Comparison of ENCODE assay signal across 11 cellular contexts in genomic region chr18:76953186-76953982, GRCh38.
DNase-seq lines count a peak whose midpoint lies in the region; ATAC-seq and TF ChIP-seq lines count a peak whose summit lies in the region.
"Had no signal": no experiment of that assay in that cellular context is flagged by ENCODE, and none has a peak within 500 bp of the region (broad histone marks: within the 10 kb centered on the region; RNA-seq: fewer than 3 reads in every experiment).

No MANE protein-coding gene starts in this region.

- H3K4me3 ChIP-seq in dorsolateral prefrontal cortex (peak overlapping the region in 4 of 59 donors; percentile 3 to 27 (median 10)), muscle layer of duodenum (ENCODE audit: low read depth in 1 of 2, low read length in 2 of 2) (peak overlapping the region; percentile 6 to 26), suprapubic skin (no peak overlapping the region)

- H3K27ac ChIP-seq in dorsolateral prefrontal cortex, result peak overlapping the region in 39 of 59 donors; percentile 3 to 67 (median 40)
- no peak overlapping the region for H3K27ac ChIP-seq in muscle layer of duodenum (ENCODE audit: low read length)
- no peak overlapping the region for H3K27ac ChIP-seq in suprapubic skin

- H3K36me3 ChIP-seq in muscle layer of duodenum (ENCODE audit: control insufficient read depth in 1 of 2, insufficient read depth in 2 of 2, low read length in 2 of 2) (peaks cover 31 to 40% of the 10 kb centered on the region in 2 donors), suprapubic skin (peaks cover 46% of the 10 kb centered on the region)

- TF ChIP-seq CTCF in dorsolateral prefrontal cortex (IDR thresholded peaks at IDR 0.05 in 54 of 56, conservative IDR thresholded peaks at IDR 0.05 in 2 of 56; ENCODE audit: low read depth in 1 of 56, partially characterized antibody in 56 of 56), result no peak
- no peak for TF ChIP-seq CTCF in suprapubic skin (IDR thresholded peaks at IDR 0.05)

- no peak for ATAC-seq in stimulated activated naive CD8-positive, alpha-beta T cell treated with anti-CD3 and anti-CD28 coated beads, Interleukin-15, Interleukin-2, amounts not matched to agents 100 U/mL and 50 U/mL, for 24 hours

- no peaks in the 10 kb centered on the region for H3K27me3 ChIP-seq in dorsolateral prefrontal cortex
- no peaks in the 10 kb centered on the region for H3K27me3 ChIP-seq in muscle layer of duodenum (ENCODE audit: low read depth, low read length)
- no peaks in the 10 kb centered on the region for H3K27me3 ChIP-seq in suprapubic skin

- no peak for TF ChIP-seq EP300 in suprapubic skin (IDR thresholded peaks at IDR 0.05)

- intact Hi-C loops in dorsolateral prefrontal cortex (cut with DNase I), result no loop called here

- DNase-seq in Ammon's horn (ENCODE audit: low spot score) (peak; percentile 60), NCI-H2107 treated with DMSO at 0.1 percent for 48 hours (lab: John Stamatoyannopoulos, UW; ENCODE audit: unreplicated experiment) (peak; percentile 88), dorsolateral prefrontal cortex (peak in 7 of 10 donors; percentile 45 to 71 (median 61)), COLO829 (ENCODE audit: low spot score) (no peak), suprapubic skin (ENCODE audit: low spot score in 2 of 2) (no peak), T-helper 2 cell (no peak)
- DNase-seq in stimulated activated naive CD8-positive, alpha-beta T cell treated with anti-CD3 and anti-CD28 coated beads, Interleukin-15, Interleukin-2, amounts not matched to agents 100 U/mL and 50 U/mL, for 24 hours, result no peak
- DNase-seq: AML-193, NCI-H1436, SW 1271 had no signal

- no peak for TF ChIP-seq POLR2A in suprapubic skin (IDR thresholded peaks at IDR 0.05)

- 72% methylated on average over 15 of the region's 15 CpGs for WGBS in suprapubic skin

- H3K4me1 ChIP-seq in muscle layer of duodenum (ENCODE audit: control insufficient read depth in 1 of 2, insufficient read depth in 2 of 2, low read length in 2 of 2) (peaks cover 4 to 15% of the 10 kb centered on the region in 2 donors), suprapubic skin (no peaks in the 10 kb centered on the region)

- H3K9me3 ChIP-seq in muscle layer of duodenum (ENCODE audit: control insufficient read depth in 1 of 2, low read length in 2 of 2) (no peaks in the 10 kb centered on the region), suprapubic skin (no peaks in the 10 kb centered on the region)

Comparison
In these comparisons a context has a peak if more than half of its experiments do, and no peak if none do; other contexts are left out.
1. DNase-seq: peak in Ammon's horn (single experiment), NCI-H2107 treated with DMSO at 0.1 percent for 48 hours (single experiment) and dorsolateral prefrontal cortex (7 of 10); none in stimulated activated naive CD8-positive, alpha-beta T cell treated with anti-CD3 and anti-CD28 coated beads, Interleukin-15, Interleukin-2, amounts not matched to agents 100 U/mL and 50 U/mL, for 24 hours (single experiment), COLO829 (single experiment), suprapubic skin (0 of 2) and T-helper 2 cell (0 of 5).
2. H3K27ac ChIP-seq: peak in dorsolateral prefrontal cortex (39 of 59); none in muscle layer of duodenum (single experiment) and suprapubic skin (single experiment).